1 cellular context compared by ENCODE assay signal in the genomic region with DNA sequence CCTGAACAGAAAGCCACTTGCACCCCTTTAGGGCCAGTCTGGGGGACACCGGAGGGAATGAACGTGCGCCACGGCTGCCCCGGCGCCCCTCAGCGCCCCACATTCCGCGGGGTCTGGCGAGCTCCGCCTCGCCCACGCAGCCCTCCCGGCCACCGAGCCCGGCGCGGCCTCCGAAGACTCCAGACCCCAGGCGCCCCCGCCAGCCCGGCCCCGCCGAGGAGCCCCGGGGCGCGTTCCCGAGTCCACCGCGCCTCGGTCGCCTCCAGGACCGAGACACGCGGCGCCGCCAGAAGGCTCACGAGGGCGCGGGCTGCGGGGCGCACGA.
TF ChIP-seq lines count a peak whose summit lies in the region.

No MANE protein-coding gene starts in this region.

TF ChIP-seq in H1, 55 proteins besides CTCF, POLR2A, EP300 and RAD21:
- no peak for TF ChIP-seq BCL11A (IDR thresholded peaks at IDR 0.05; ENCODE audit: low read depth in 2 of 2, low read length in 2 of 2)
- TF ChIP-seq, protein P1, sequence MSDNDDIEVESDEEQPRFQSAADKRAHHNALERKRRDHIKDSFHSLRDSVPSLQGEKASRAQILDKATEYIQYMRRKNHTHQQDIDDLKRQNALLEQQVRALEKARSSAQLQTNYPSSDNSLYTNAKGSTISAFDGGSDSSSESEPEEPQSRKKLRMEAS (IDR thresholded peaks at IDR 0.05) = no peak
- no peak for TF ChIP-seq SP4 (IDR thresholded peaks at IDR 0.05; ENCODE audit: low read length)
- no peak for TF ChIP-seq CTBP2 (IDR thresholded peaks at IDR 0.05; ENCODE audit: borderline replicate concordance, insufficient read depth, insufficient read length, low read length)
- no peak for TF ChIP-seq SIRT6 (IDR thresholded peaks at IDR 0.05; ENCODE audit: low read length)
- no peak for TF ChIP-seq BRCA1 (IDR thresholded peaks at IDR 0.05; ENCODE audit: low read depth, low read length)
- TF ChIP-seq, protein P2, sequence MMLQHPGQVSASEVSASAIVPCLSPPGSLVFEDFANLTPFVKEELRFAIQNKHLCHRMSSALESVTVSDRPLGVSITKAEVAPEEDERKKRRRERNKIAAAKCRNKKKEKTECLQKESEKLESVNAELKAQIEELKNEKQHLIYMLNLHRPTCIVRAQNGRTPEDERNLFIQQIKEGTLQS (IDR thresholded peaks at IDR 0.05; ENCODE audit: insufficient read depth, low read depth, low read length) = no peak
- TF ChIP-seq RBBP5 (IDR thresholded peaks at IDR 0.05; ENCODE audit: borderline replicate concordance, low read depth, low read length) = no peak
- no peak for TF ChIP-seq CEBPB (IDR thresholded peaks at IDR 0.05; ENCODE audit: low read depth, low read length)
- TF ChIP-seq PHF8 (conservative IDR thresholded peaks at IDR 0.05; ENCODE audit: low read depth, low read length) = no peak
- no peak for TF ChIP-seq CHD2 (IDR thresholded peaks at IDR 0.05; ENCODE audit: low read length)
- TF ChIP-seq, protein P3, sequence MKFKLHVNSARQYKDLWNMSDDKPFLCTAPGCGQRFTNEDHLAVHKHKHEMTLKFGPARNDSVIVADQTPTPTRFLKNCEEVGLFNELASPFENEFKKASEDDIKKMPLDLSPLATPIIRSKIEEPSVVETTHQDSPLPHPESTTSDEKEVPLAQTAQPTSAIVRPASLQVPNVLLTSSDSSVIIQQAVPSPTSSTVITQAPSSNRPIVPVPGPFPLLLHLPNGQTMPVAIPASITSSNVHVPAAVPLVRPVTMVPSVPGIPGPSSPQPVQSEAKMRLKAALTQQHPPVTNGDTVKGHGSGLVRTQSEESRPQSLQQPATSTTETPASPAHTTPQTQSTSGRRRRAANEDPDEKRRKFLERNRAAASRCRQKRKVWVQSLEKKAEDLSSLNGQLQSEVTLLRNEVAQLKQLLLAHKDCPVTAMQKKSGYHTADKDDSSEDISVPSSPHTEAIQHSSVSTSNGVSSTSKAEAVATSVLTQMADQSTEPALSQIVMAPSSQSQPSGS (IDR thresholded peaks at IDR 0.05; ENCODE audit: low read length) = no peak
- TF ChIP-seq TCF12 (IDR thresholded peaks at IDR 0.05; ENCODE audit: low read depth, low read length) = no peak
- TF ChIP-seq BACH1 (IDR thresholded peaks at IDR 0.05; ENCODE audit: low read length) = no peak
- TF ChIP-seq, protein P4, sequence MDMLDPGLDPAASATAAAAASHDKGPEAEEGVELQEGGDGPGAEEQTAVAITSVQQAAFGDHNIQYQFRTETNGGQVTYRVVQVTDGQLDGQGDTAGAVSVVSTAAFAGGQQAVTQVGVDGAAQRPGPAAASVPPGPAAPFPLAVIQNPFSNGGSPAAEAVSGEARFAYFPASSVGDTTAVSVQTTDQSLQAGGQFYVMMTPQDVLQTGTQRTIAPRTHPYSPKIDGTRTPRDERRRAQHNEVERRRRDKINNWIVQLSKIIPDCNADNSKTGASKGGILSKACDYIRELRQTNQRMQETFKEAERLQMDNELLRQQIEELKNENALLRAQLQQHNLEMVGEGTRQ (IDR thresholded peaks at IDR 0.05; ENCODE audit: low read length) = no peak
- no peak for TF ChIP-seq NRF1 (IDR thresholded peaks at IDR 0.05; ENCODE audit: low read depth, low read length)
- no peak for TF ChIP-seq RXRA (IDR thresholded peaks at IDR 0.05; ENCODE audit: insufficient read depth, low read depth, low read length)
- TF ChIP-seq RNF2 (IDR thresholded peaks at IDR 0.05; ENCODE audit: borderline replicate concordance, low read depth, low read length, missing control alignments, poor library complexity, severe bottlenecking) = no peak
- TF ChIP-seq YY1 (IDR thresholded peaks at IDR 0.05; ENCODE audit: low read depth, low read length) = no peak
